8 cellular contexts compared by ENCODE assay signal in the genomic region with DNA sequence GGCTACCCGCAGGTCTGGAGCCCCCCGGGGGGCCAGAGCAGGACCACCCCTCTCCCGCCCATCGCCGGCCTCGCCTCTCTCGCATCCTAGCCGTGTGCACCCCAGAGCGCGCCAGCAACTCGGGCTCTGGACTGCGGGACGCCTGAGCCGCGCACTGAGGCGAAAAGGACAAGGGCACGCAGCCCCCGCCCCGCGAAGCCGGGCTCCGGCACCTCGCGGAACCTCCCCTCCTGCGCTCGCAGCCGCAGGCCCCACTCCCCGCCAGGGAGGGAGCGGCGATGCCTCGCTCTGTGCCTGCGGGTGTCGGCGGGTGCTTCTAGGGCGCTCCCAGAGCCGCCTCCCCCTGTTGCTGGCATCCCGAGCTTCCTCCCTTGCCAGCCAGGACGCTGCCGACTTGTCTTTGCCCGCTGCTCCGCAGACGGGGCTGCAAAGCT. TPM values are rescaled to one million over a fixed set of nuclear protein-coding genes. Genes with fewer than 3 reads are reported as not detected.
DNase-seq lines count a peak whose midpoint lies in the region; ATAC-seq and TF ChIP-seq lines count a peak whose summit lies in the region.

Gene ITGB8, plus strand, starts transcription at position 104 of the 434 bp plus-strand sequence. CDS start 907 bp downstream, outside the sequence.

- POLR2A ChIA-PET in GM10248 (lab: Yijun Ruan, JAX), result interaction anchor here (0.9 to 1.9 kb wide), 3 partner anchors 31 to 112 kb away, joined by 4 to 7 read pairs (median 4); no protein-coding TSS in a partner anchor

- peaks cover 42% of the 10 kb centered on the region for H3K4me1 Mint-ChIP-seq in neural crest cell

- peaks cover 3% of the 10 kb centered on the region for H3K36me3 Mint-ChIP-seq in neural crest cell (ENCODE audit: low read depth)

- peak within 1 kb of the TSS; percentile 99 for H3K4me3 Mint-ChIP-seq in neural crest cell

- CTCF ChIA-PET in GM10248 (lab: Yijun Ruan, JAX), result interaction anchor here (0.9 to 3.0 kb wide), 18 partner anchors 9 to 622 kb away, joined by 3 to 16 read pairs (median 4); partner anchors contain the start of genes MACC1 and POLR1F

- peak within 1 kb of the TSS; percentile 100 for H3K27ac Mint-ChIP-seq in neural crest cell (ENCODE audit: unreplicated experiment)

- TF ChIP-seq CTCF in GM10248 (IDR thresholded peaks at IDR 0.05; ENCODE audit: control extremely low read depth, extremely low read depth, low read depth, missing control alignments) (no peak), fibroblast of mammary gland (conservative IDR thresholded peaks at IDR 0.05; ENCODE audit: control insufficient read depth, insufficient read depth, low read depth, low read length) (no peak), neural crest cell (conservative IDR thresholded peaks at IDR 0.05) (no peak)

- ATAC-seq in GM19468 (IDR thresholded peaks at IDR 0.05; ENCODE audit: extremely low read depth, unreplicated experiment) (peak; percentile 28), HG03520 (IDR thresholded peaks at IDR 0.05; ENCODE audit: unreplicated experiment) (peak; percentile 25)

- peak within 1 kb of the TSS; percentile 60 for H3K4me3 ChIP-seq in fibroblast of mammary gland (ENCODE audit: control insufficient read depth, low read depth, low read length)

- peak; percentile 52 for DNase-seq in GM10248 (ENCODE audit: extremely low spot score)
- DNase-seq in T1000 (lab: John Stamatoyannopoulos, UW), result peak; percentile 33
- DNase-seq in fibroblast of mammary gland (ENCODE audit: low read depth), result no peak
- DNase-seq in neural crest cell (ENCODE audit: low read depth, low spot score), result no peak
- DNase-seq in HPDE6-E6E7 (ENCODE audit: extremely low spot score), result no peak
- DNase-seq in central memory CD4-positive, alpha-beta T cell, result no peak

- H3K27me3 Mint-ChIP-seq in neural crest cell (ENCODE audit: low read depth), result peaks cover 3% of the 10 kb centered on the region

- H3K9me3 Mint-ChIP-seq in neural crest cell, result no peaks in the 10 kb centered on the region

RNA-seq across cellular contexts. Expression of gene ITGB8, which starts in this region (rescaled TPM):
- 18.2 and 19.9 TPM in 2 replicates for total RNA-seq in neural crest cell

Comparison
In these comparisons a context has a peak if more than half of its experiments do, and no peak if none do; other contexts are left out.
1. DNase-seq: peak in GM10248 (single experiment) and T1000 (single experiment); none in fibroblast of mammary gland (single experiment), neural crest cell (single experiment), HPDE6-E6E7 (single experiment) and central memory CD4-positive, alpha-beta T cell (single experiment).